ENCODE assay signal across 1 cellular context in the genomic region with DNA sequence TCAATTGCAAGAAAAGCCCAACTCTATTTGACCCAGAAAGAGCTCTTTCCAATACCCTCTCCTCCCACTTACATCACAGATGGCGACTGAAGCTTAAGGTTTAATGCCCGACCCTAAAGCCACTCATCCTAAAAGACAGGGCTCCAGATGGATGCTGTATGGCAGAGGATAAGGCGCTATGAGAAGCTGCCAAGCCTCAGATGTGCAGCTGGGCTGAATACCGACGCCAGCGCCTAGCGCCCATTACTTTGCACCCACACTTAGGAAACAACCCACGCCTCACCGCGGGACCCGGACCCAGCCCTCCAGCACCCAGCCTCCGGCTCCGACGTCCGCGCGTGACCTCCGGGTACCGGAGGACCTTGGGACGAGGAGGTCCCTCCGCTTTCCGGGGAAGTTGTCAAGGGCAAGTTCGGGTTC.
TF ChIP-seq lines count a peak whose summit lies in the region.

No MANE protein-coding gene starts in this region.

TF ChIP-seq in WTC11, 78 proteins besides CTCF, POLR2A, EP300 and RAD21 (continued from another document):
- TF ChIP-seq, protein P1, sequence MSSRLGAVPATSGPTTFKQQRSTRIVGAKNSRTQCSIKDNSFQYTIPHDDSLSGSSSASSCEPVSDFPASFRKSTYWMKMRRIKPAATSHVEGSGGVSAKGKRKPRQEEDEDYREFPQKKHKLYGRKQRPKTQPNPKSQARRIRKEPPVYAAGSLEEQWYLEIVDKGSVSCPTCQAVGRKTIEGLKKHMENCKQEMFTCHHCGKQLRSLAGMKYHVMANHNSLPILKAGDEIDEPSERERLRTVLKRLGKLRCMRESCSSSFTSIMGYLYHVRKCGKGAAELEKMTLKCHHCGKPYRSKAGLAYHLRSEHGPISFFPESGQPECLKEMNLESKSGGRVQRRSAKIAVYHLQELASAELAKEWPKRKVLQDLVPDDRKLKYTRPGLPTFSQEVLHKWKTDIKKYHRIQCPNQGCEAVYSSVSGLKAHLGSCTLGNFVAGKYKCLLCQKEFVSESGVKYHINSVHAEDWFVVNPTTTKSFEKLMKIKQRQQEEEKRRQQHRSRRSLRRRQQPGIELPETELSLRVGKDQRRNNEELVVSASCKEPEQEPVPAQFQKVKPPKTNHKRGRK (CRISPR knock-in tag; IDR thresholded peaks at IDR 0.05; ENCODE audit: borderline replicate concordance), result no peak
- TF ChIP-seq CBFB (CRISPR knock-in tag; IDR thresholded peaks at IDR 0.05; ENCODE audit: low read depth) (no peak), NR2C2 (CRISPR knock-in tag; IDR thresholded peaks at IDR 0.05) (no peak), FOXP4 (CRISPR knock-in tag; IDR thresholded peaks at IDR 0.05) (no peak)
